Comparison of ENCODE assay signal across 8 cellular contexts in genomic region chr2:118371500-118371899, GRCh38.
A peak's percentile ranks its signal among the peaks of the same experiment; 100 is the strongest.
DNase-seq lines count a peak whose midpoint lies in the region; ATAC-seq, FAIRE-seq and TF ChIP-seq lines count a peak whose summit lies in the region.

No MANE protein-coding gene starts in this region.

- no peaks in the 10 kb centered on the region for H3K27me3 ChIP-seq in H9 (ENCODE audit: insufficient read depth, low read length)
- H3K27me3 ChIP-seq in hepatocyte, result peaks cover 37% of the 10 kb centered on the region

- no peak overlapping the region for H4K8ac ChIP-seq in H9 (replicated peaks; ENCODE audit: insufficient read length, low read depth, low read length)

- H3K4me1 ChIP-seq in H9 (ENCODE audit: insufficient read depth, low read length) (no peaks in the 10 kb centered on the region; the same call in 1 of the 2 replicates), hepatocyte (ENCODE audit: insufficient read depth) (no peaks in the 10 kb centered on the region)

- H4K20me1 ChIP-seq in H9 (ENCODE audit: control insufficient read depth, insufficient read depth, insufficient read length) (no peaks in the 10 kb centered on the region), hepatocyte (ENCODE audit: insufficient read depth, poor library complexity, severe bottlenecking) (no peaks in the 10 kb centered on the region)

- ATAC-seq in GM18861 (IDR thresholded peaks at IDR 0.05; ENCODE audit: unreplicated experiment), result no peak

- H3T11ph ChIP-seq in H9 (ENCODE audit: low read length), result no peak overlapping the region

- H3K27me3 Mint-ChIP-seq in H9 (ENCODE audit: low read depth), result peaks cover 2% of the 10 kb centered on the region

- no peak overlapping the region for H3K4me3 Mint-ChIP-seq in H9

- H3K9me2 ChIP-seq in hepatocyte (replicated peaks; ENCODE audit: insufficient read depth), result no peaks in the 10 kb centered on the region

- DNase-seq in GDM1 (lab: John Stamatoyannopoulos, UW), result peak; percentile 12
- DNase-seq in H9, result peak; percentile 80
- DNase-seq in RCC 7860 (ENCODE audit: low spot score), result peak; percentile 19
- DNase-seq in hepatocyte (ENCODE audit: low spot score), result peak; percentile 69
- DNase-seq in NCI-H345 (lab: John Stamatoyannopoulos, UW), result no peak
- DNase-seq in cerebellum (ENCODE audit: low spot score), result no peak
- no peak for DNase-seq in cardiac septum (ENCODE audit: low spot score)

- no peaks in the 10 kb centered on the region for H3K9me3 Mint-ChIP-seq in H9

- no peak overlapping the region for H3K4me3 ChIP-seq in hepatocyte

- peaks cover 31 to 43% of the 10 kb centered on the region in 2 experiments for H3K4me1 Mint-ChIP-seq in H9

- H3K27ac ChIP-seq in H9 (ENCODE audit: insufficient read length, low read depth, low read length) (no peak overlapping the region), hepatocyte (no peak overlapping the region)

- no peak overlapping the region for H2BK12ac ChIP-seq in H9 (ENCODE audit: insufficient read length, low read depth, low read length)

- no peak overlapping the region for H3K27ac Mint-ChIP-seq in H9

- H2BK20ac ChIP-seq in H9 (ENCODE audit: low read depth, low read length, poor library complexity, severe bottlenecking), result no peak overlapping the region

- H3K9me3 ChIP-seq in H9 (ENCODE audit: control insufficient read depth, low read depth, low read length) (no peaks in the 10 kb centered on the region), hepatocyte (ENCODE audit: low read depth) (no peaks in the 10 kb centered on the region)

- H3K14ac ChIP-seq in H9 (ENCODE audit: insufficient read depth, low read length), result no peak overlapping the region

- H2BK15ac ChIP-seq in H9 (ENCODE audit: low read depth, low read length), result no peak overlapping the region

- H3K4me2 ChIP-seq in H9 (ENCODE audit: insufficient read depth, insufficient read length, low read length), result no peak overlapping the region
- no peak overlapping the region for H3K4me2 ChIP-seq in hepatocyte

- H4K5ac ChIP-seq in H9 (ENCODE audit: insufficient read length, low read depth, low read length), result no peak overlapping the region

- WGBS in H9 (ENCODE audit: extremely low coverage, insufficient read length, low lambda C conversion rate), result no CpG with 5 or more reads among the region's 6 CpGs
- 19% methylated on average over 6 of the region's 6 CpGs for WGBS in hepatocyte (ENCODE audit: low lambda C conversion rate, missing lambda C conversion rate)

- no peak overlapping the region for H3K56ac ChIP-seq in H9 (ENCODE audit: insufficient read length, low read depth, low read length)

- H2AFZ ChIP-seq in H9 (ENCODE audit: low read length), result no peak overlapping the region
- no peak overlapping the region for H2AFZ ChIP-seq in hepatocyte

- no peak overlapping the region for H3K9ac ChIP-seq in H9 (ENCODE audit: extremely low read depth, insufficient read length, low read length)

- no peak overlapping the region for H2BK120ac ChIP-seq in H9 (ENCODE audit: low read depth, low read length, poor library complexity, severe bottlenecking)

- no peaks in the 10 kb centered on the region for H3K36me3 ChIP-seq in hepatocyte (replicated peaks; ENCODE audit: insufficient read depth, low read depth)

- H3K79me2 ChIP-seq in H9 (ENCODE audit: insufficient read depth, low read length) (no peaks in the 10 kb centered on the region), hepatocyte (no peaks in the 10 kb centered on the region)

- H3K23ac ChIP-seq in H9 (ENCODE audit: insufficient read length, low read depth, low read length), result no peak overlapping the region

- no peak overlapping the region for H4K91ac ChIP-seq in H9 (ENCODE audit: insufficient read length, low read depth, low read length)

- intact Hi-C loops in cardiac septum (cut with DNase I), result loop anchor here (5.0 kb wide), 1 partner anchor 486 kb away; no protein-coding TSS in a partner anchor

- FAIRE-seq in RCC 7860 (lab: Jason Lieb, UNC), result no peak

- no peak overlapping the region for H3K4ac ChIP-seq in H9 (ENCODE audit: low read depth, low read length)

- TF ChIP-seq CTCF in H9 (conservative IDR thresholded peaks at IDR 0.05) (peak; percentile 88), hepatocyte (IDR thresholded peaks at IDR 0.05; ENCODE audit: poor library complexity) (peak; percentile 61)

- no peaks in the 10 kb centered on the region for H3K36me3 Mint-ChIP-seq in H9 (ENCODE audit: insufficient read depth in 1 of 3, low read depth in 3 of 3)

- no peak overlapping the region for H3K18ac ChIP-seq in H9 (ENCODE audit: insufficient read length, low read depth, low read length)

- H2BK5ac ChIP-seq in H9 (ENCODE audit: insufficient read length, low read length), result no peak overlapping the region

- no peaks in the 10 kb centered on the region for H3K79me1 ChIP-seq in H9 (ENCODE audit: insufficient read depth, low read depth, low read length, poor library complexity, severe bottlenecking)

- no peaks in the 10 kb centered on the region for H3K23me2 ChIP-seq in H9 (ENCODE audit: insufficient read length, low read depth, low read length, poor library complexity, severe bottlenecking)

- H2AK5ac ChIP-seq in H9 (ENCODE audit: insufficient read length, low read length), result no peak overlapping the region

Comparison
In these comparisons a context has a peak if more than half of its experiments do, and no peak if none do; other contexts are left out.
1. DNase-seq: peak in GDM1 (single experiment), H9 (single experiment), RCC 7860 (single experiment) and hepatocyte (single experiment); none in NCI-H345 (single experiment), cerebellum (single experiment) and cardiac septum (single experiment).